ENCODE assay signal across 21 cellular contexts in genomic region chr6:41931792-41932191, GRCh38. TPM values are rescaled to one million over a fixed set of nuclear protein-coding genes. Genes with fewer than 3 reads are reported as not detected.
DNase-seq lines count a peak whose midpoint lies in the region; ATAC-seq and TF ChIP-seq lines count a peak whose summit lies in the region.
"Had no signal": no experiment of that assay in that cellular context is flagged by ENCODE, and none has a peak within 500 bp of the region (broad histone marks: within the 10 kb centered on the region; RNA-seq: fewer than 3 reads in every experiment).

No MANE protein-coding gene starts in this region.

- H3K9me3 Mint-ChIP-seq in activated naive CD4-positive, alpha-beta T cell treated with anti-CD3 and anti-CD28 coated beads, Interleukin-2, amount 50 U/mL, for 24 hours = no peaks in the 10 kb centered on the region
- no peaks in the 10 kb centered on the region for H3K9me3 Mint-ChIP-seq in IgD-negative memory B cell
- no peaks in the 10 kb centered on the region for H3K9me3 Mint-ChIP-seq in activated naive CD4-positive, alpha-beta T cell treated with anti-CD3 and anti-CD28 coated beads, Interleukin-2, amount 50 U/mL, for 72 hours
- no peaks in the 10 kb centered on the region for H3K9me3 Mint-ChIP-seq in stimulated activated effector memory CD8-positive, alpha-beta T cell treated with anti-CD3 and anti-CD28 coated beads, Interleukin-12 subunit alpha, Interleukin-12 subunit beta, amount 100 ng/mL, for 72 hours
- H3K9me3 Mint-ChIP-seq in progenitor cell of endocrine pancreas (ENCODE audit: low read depth) = no peaks in the 10 kb centered on the region
- H3K9me3 Mint-ChIP-seq: neural crest cell had no signal

- no peak for ATAC-seq in activated naive CD4-positive, alpha-beta T cell treated with anti-CD3 and anti-CD28 coated beads, Interleukin-2, amount 50 U/mL, for 72 hours
- no peak for ATAC-seq in stimulated activated effector memory CD8-positive, alpha-beta T cell treated with anti-CD3 and anti-CD28 coated beads, Interleukin-12 subunit alpha, Interleukin-12 subunit beta, amount 100 ng/mL, for 72 hours
- ATAC-seq: esophagus mucosa, GM12878, Panc1 had no signal

- no peak overlapping the region for H3K4me3 Mint-ChIP-seq in activated naive CD4-positive, alpha-beta T cell treated with anti-CD3 and anti-CD28 coated beads, Interleukin-2, amount 50 U/mL, for 24 hours
- H3K4me3 Mint-ChIP-seq in IgD-negative memory B cell (no peak overlapping the region), progenitor cell of endocrine pancreas (ENCODE audit: low read depth) (no peak overlapping the region)
- H3K4me3 Mint-ChIP-seq in stimulated activated effector memory CD8-positive, alpha-beta T cell treated with anti-CD3 and anti-CD28 coated beads, Interleukin-12 subunit alpha, Interleukin-12 subunit beta, amount 100 ng/mL, for 72 hours = no peak overlapping the region
- H3K4me3 Mint-ChIP-seq: neural crest cell had no signal

- no peaks in the 10 kb centered on the region for H3K27me3 Mint-ChIP-seq in activated naive CD4-positive, alpha-beta T cell treated with anti-CD3 and anti-CD28 coated beads, Interleukin-2, amount 50 U/mL, for 24 hours
- H3K27me3 Mint-ChIP-seq in IgD-negative memory B cell (no peaks in the 10 kb centered on the region), progenitor cell of endocrine pancreas (no peaks in the 10 kb centered on the region)

- peaks cover 17% of the 10 kb centered on the region for H3K36me3 Mint-ChIP-seq in activated naive CD4-positive, alpha-beta T cell treated with anti-CD3 and anti-CD28 coated beads, Interleukin-2, amount 50 U/mL, for 24 hours
- no peaks in the 10 kb centered on the region for H3K36me3 Mint-ChIP-seq in IgD-negative memory B cell
- H3K36me3 Mint-ChIP-seq in activated naive CD4-positive, alpha-beta T cell treated with anti-CD3 and anti-CD28 coated beads, Interleukin-2, amount 50 U/mL, for 72 hours = peaks cover 18 to 32% of the 10 kb centered on the region in 2 donors
- H3K36me3 Mint-ChIP-seq in stimulated activated effector memory CD8-positive, alpha-beta T cell treated with anti-CD3 and anti-CD28 coated beads, Interleukin-12 subunit alpha, Interleukin-12 subunit beta, amount 100 ng/mL, for 72 hours = peaks cover 100% of the 10 kb centered on the region
- peaks cover 9% of the 10 kb centered on the region for H3K36me3 Mint-ChIP-seq in progenitor cell of endocrine pancreas (ENCODE audit: insufficient read depth)

- no peak for DNase-seq in activated naive CD4-positive, alpha-beta T cell treated with anti-CD3 and anti-CD28 coated beads, Interleukin-2, amount 50 U/mL, for 16 hours
- no peak for DNase-seq in activated naive CD4-positive, alpha-beta T cell treated with anti-CD3 and anti-CD28 coated beads, Interleukin-2, amount 50 U/mL, for 72 hours (ENCODE audit: low spot score in 2 of 2)
- no peak for DNase-seq in stimulated activated effector memory CD8-positive, alpha-beta T cell treated with anti-CD3 and anti-CD28 coated beads, Interleukin-12 subunit alpha, Interleukin-12 subunit beta, amount 100 ng/mL, for 72 hours (ENCODE audit: low spot score in 2 of 2)
- DNase-seq in progenitor cell of endocrine pancreas (ENCODE audit: low spot score, unreplicated experiment) (no peak), glomerular visceral epithelial cell (ENCODE audit: extremely low spot score) (no peak), NCI-H187 treated with DMSO at 0.1 percent for 48 hours (lab: John Stamatoyannopoulos, UW) (no peak)
- DNase-seq: activated gamma-delta T cell treated with Interleukin-2 at 50 U/mL for 16 hours; effector CD8-positive, alpha-beta T cell; foreskin melanocyte; H7; NCI-H1417; NCI-H2107; NCI-H510A treated with DMSO at 0.1 percent for 48 hours; SJCRH30; stimulated activated naive CD4-positive, alpha-beta T cell had no signal

- peak overlapping the region; percentile 20 for H3K27ac Mint-ChIP-seq in activated naive CD4-positive, alpha-beta T cell treated with anti-CD3 and anti-CD28 coated beads, Interleukin-2, amount 50 U/mL, for 24 hours
- H3K27ac Mint-ChIP-seq in IgD-negative memory B cell = peak overlapping the region in 2 of 3 donors; percentile 2 to 28
- peak overlapping the region; percentile 2 to 48 for H3K27ac Mint-ChIP-seq in activated naive CD4-positive, alpha-beta T cell treated with anti-CD3 and anti-CD28 coated beads, Interleukin-2, amount 50 U/mL, for 72 hours
- peak overlapping the region; percentile 43 for H3K27ac Mint-ChIP-seq in stimulated activated effector memory CD8-positive, alpha-beta T cell treated with anti-CD3 and anti-CD28 coated beads, Interleukin-12 subunit alpha, Interleukin-12 subunit beta, amount 100 ng/mL, for 72 hours
- no peak overlapping the region for H3K27ac Mint-ChIP-seq in progenitor cell of endocrine pancreas

- H3K4me1 Mint-ChIP-seq in activated naive CD4-positive, alpha-beta T cell treated with anti-CD3 and anti-CD28 coated beads, Interleukin-2, amount 50 U/mL, for 24 hours = peaks cover 37% of the 10 kb centered on the region
- H3K4me1 Mint-ChIP-seq in IgD-negative memory B cell (peaks cover 11 to 23% (median 20%) of the 10 kb centered on the region in 3 donors), progenitor cell of endocrine pancreas (ENCODE audit: low read depth) (no peaks in the 10 kb centered on the region)
- peaks cover 37% of the 10 kb centered on the region for H3K4me1 Mint-ChIP-seq in stimulated activated effector memory CD8-positive, alpha-beta T cell treated with anti-CD3 and anti-CD28 coated beads, Interleukin-12 subunit alpha, Interleukin-12 subunit beta, amount 100 ng/mL, for 72 hours

- no peak for TF ChIP-seq CTCF in progenitor cell of endocrine pancreas (IDR thresholded peaks at IDR 0.05; ENCODE audit: unreplicated experiment)

RNA-seq across cellular contexts. Expression of gene CCND3, which starts 9.8 kb away (rescaled TPM):
- polyA plus RNA-seq in IgD-negative memory B cell = 309 TPM
- total RNA-seq in activated naive CD4-positive, alpha-beta T cell treated with anti-CD3 and anti-CD28 coated beads, Interleukin-2, amount 50 U/mL, for 72 hours = 100 to 1,000 TPM; 610 to 723 TPM
- total RNA-seq in progenitor cell of endocrine pancreas = 10.4 and 11.7 TPM in 2 replicates

RNA-seq across cellular contexts. Expression of gene BYSL, which starts 10.5 kb away (rescaled TPM):
- 9.6 TPM for polyA plus RNA-seq in IgD-negative memory B cell
- total RNA-seq in activated naive CD4-positive, alpha-beta T cell treated with anti-CD3 and anti-CD28 coated beads, Interleukin-2, amount 50 U/mL, for 72 hours = 10 to 100 TPM; 38.1 to 47.6 TPM
- 32.8 and 35.0 TPM in 2 replicates for total RNA-seq in progenitor cell of endocrine pancreas

RNA-seq across cellular contexts. Expression of gene MED20, which starts 10.9 kb away (rescaled TPM):
- 9.8 TPM for polyA plus RNA-seq in IgD-negative memory B cell
- total RNA-seq in activated naive CD4-positive, alpha-beta T cell treated with anti-CD3 and anti-CD28 coated beads, Interleukin-2, amount 50 U/mL, for 72 hours = 10 to 100 TPM; 18.5 to 24.2 TPM
- 31.2 and 37.1 TPM in 2 replicates for total RNA-seq in progenitor cell of endocrine pancreas

RNA-seq across cellular contexts. Expression of gene USP49, which starts 36.6 kb away (rescaled TPM):
- polyA plus RNA-seq in IgD-negative memory B cell = 1.5 TPM
- total RNA-seq in activated naive CD4-positive, alpha-beta T cell treated with anti-CD3 and anti-CD28 coated beads, Interleukin-2, amount 50 U/mL, for 72 hours = 10 to 100 TPM in 1 of 2 donors, 1 to 10 TPM in 1; 8.3 to 16.7 TPM
- total RNA-seq in progenitor cell of endocrine pancreas = 17.3 and 19.4 TPM in 2 replicates

Comparison
In these comparisons a context has a peak if more than half of its experiments do, and no peak if none do; other contexts are left out.
1. RNA of gene CCND3, which starts 9.8 kb away (total RNA-seq): 610 to 723 TPM in activated naive CD4-positive, alpha-beta T cell treated with anti-CD3 and anti-CD28 coated beads, Interleukin-2, amount 50 U/mL, for 72 hours; 10.4 to 11.7 TPM in progenitor cell of endocrine pancreas; every median in the first group is over 10 times any median in the second.